9 cellular contexts compared by ENCODE assay signal in genomic region chr10:28734940-28735759, GRCh38. TPM values are rescaled to one million over a fixed set of nuclear protein-coding genes. Genes with fewer than 3 reads are reported as not detected.
A peak's percentile ranks its signal among the peaks of the same experiment; 100 is the strongest.
DNase-seq lines count a peak whose midpoint lies in the region; ATAC-seq and TF ChIP-seq lines count a peak whose summit lies in the region.
"Had no signal": no experiment of that assay in that cellular context is flagged by ENCODE, and none has a peak within 500 bp of the region (broad histone marks: within the 10 kb centered on the region; RNA-seq: fewer than 3 reads in every experiment).

No MANE protein-coding gene starts in this region.

- intact Hi-C loops in ovary (cut with DNase I): no loop called here

- TF ChIP-seq EP300 in ovary (IDR thresholded peaks at IDR 0.05): no peak

- no peak overlapping the region for H3K4me3 Mint-ChIP-seq in effector memory CD8-positive, alpha-beta T cell

- peaks cover 0 to 1% of the 10 kb centered on the region in 2 donors for H3K9me3 Mint-ChIP-seq in effector memory CD8-positive, alpha-beta T cell

- peaks cover 2 to 6% of the 10 kb centered on the region in 2 donors for H3K4me1 Mint-ChIP-seq in effector memory CD8-positive, alpha-beta T cell (ENCODE audit: low read depth in 2 of 2)

- ATAC-seq in effector memory CD8-positive, alpha-beta T cell (replicated peaks): no peak

- DNase-seq in GM03348 (ENCODE audit: low spot score): peak; percentile 61
- DNase-seq in RKO (ENCODE audit: low spot score): peak; percentile 73
- peak in 3 of 5 donors; percentile 43 to 59 (median 47) for DNase-seq in ovary
- DNase-seq in NCI-H526 treated with DMSO at 0.1 percent for 48 hours (lab: John Stamatoyannopoulos, UW): no peak
- DNase-seq in stimulated activated CD4-positive, alpha-beta T cell treated with anti-CD3 and anti-CD28 coated beads, Interleukin-4, amount 100 ng/mL, for 1 hour: no peak
- no peak for DNase-seq in effector memory CD8-positive, alpha-beta T cell
- no peak for DNase-seq in activated effector memory CD4-positive, alpha-beta T cell treated with anti-CD3 and anti-CD28 coated beads, Interleukin-2, amount 50 U/mL, for 16 hours
- DNase-seq: stimulated activated CD4-positive, alpha-beta T cell treated with anti-CD3 and anti-CD28 coated beads, Interleukin-15, amount 100 ng/mL, for 24 hours had no signal

- H3K27ac Mint-ChIP-seq in effector memory CD8-positive, alpha-beta T cell: no peak overlapping the region

- peaks cover 31 to 51% of the 10 kb centered on the region in 2 donors for H3K27me3 Mint-ChIP-seq in effector memory CD8-positive, alpha-beta T cell

- no peak for TF ChIP-seq POLR2A in ovary (IDR thresholded peaks at IDR 0.05)

- H3K36me3 ChIP-seq in esophagus (ENCODE audit: control insufficient read depth in 2 of 2, insufficient read depth in 2 of 2, low read length in 1 of 2) (no peaks in the 10 kb centered on the region), ovary (no peaks in the 10 kb centered on the region)

- peak overlapping the region; percentile 1 to 24 for H3K27ac ChIP-seq in esophagus (ENCODE audit: low read depth in 2 of 2, low read length in 1 of 2)
- peak overlapping the region in 1 of 2 donors; percentile 46 for H3K27ac ChIP-seq in ovary

- no peaks in the 10 kb centered on the region for H3K36me3 Mint-ChIP-seq in effector memory CD8-positive, alpha-beta T cell (ENCODE audit: insufficient read depth)

- WGBS in esophagus, 2 donors: 38 to 42% methylated on average over 4 of the region's 4 CpGs
- WGBS in ovary, 3 donors: 42 to 56% (median 47%) methylated on average over 4 of the region's 4 CpGs

- H3K9me3 ChIP-seq in esophagus (ENCODE audit: control insufficient read depth in 2 of 2, insufficient read depth in 1 of 2, low read depth in 1 of 2, low read length in 1 of 2) (no peaks in the 10 kb centered on the region), ovary (no peaks in the 10 kb centered on the region)

- H3K4me3 ChIP-seq in esophagus (ENCODE audit: low read depth in 1 of 2, low read length in 2 of 2) (no peak overlapping the region), ovary (no peak overlapping the region)

- no peak for TF ChIP-seq CTCF in ovary (IDR thresholded peaks at IDR 0.05)

- H3K27me3 ChIP-seq in esophagus (ENCODE audit: control insufficient read depth in 1 of 2, insufficient read depth in 2 of 2, low read length in 2 of 2) (no peaks in the 10 kb centered on the region), ovary (no peaks in the 10 kb centered on the region)

- H3K4me1 ChIP-seq in esophagus (ENCODE audit: control insufficient read depth in 2 of 2, insufficient read depth in 2 of 2, low read length in 1 of 2) (no peaks in the 10 kb centered on the region), ovary (ENCODE audit: insufficient read depth) (no peaks in the 10 kb centered on the region)

RNA-seq across cellular contexts. Expression of gene BAMBI, which starts 57.8 kb away (rescaled TPM):
- polyA plus RNA-seq in esophagus (1 to 10 TPM in 1 of 2 donors, under 1 TPM in 1; 0.59 to 6.7 TPM), ovary (10 to 100 TPM; 62.3 to 81.9 TPM)
- total RNA-seq in ovary: 100 to 1,000 TPM in 1 of 7 donors, 10 to 100 TPM in 6; 28.6 to 138 (median 46.0) TPM

Comparison
In these comparisons a context has a peak if more than half of its experiments do, and no peak if none do; other contexts are left out.
1. DNase-seq: peak in GM03348 (single experiment), RKO (single experiment) and ovary (3 of 5); none in NCI-H526 treated with DMSO at 0.1 percent for 48 hours (single experiment), stimulated activated CD4-positive, alpha-beta T cell treated with anti-CD3 and anti-CD28 coated beads, Interleukin-4, amount 100 ng/mL, for 1 hour (single experiment), effector memory CD8-positive, alpha-beta T cell (0 of 3) and activated effector memory CD4-positive, alpha-beta T cell treated with anti-CD3 and anti-CD28 coated beads, Interleukin-2, amount 50 U/mL, for 16 hours (single experiment).
2. RNA of gene BAMBI, which starts 57.8 kb away (polyA plus RNA-seq): 62.3 to 81.9 TPM in ovary; 0.59 to 6.7 TPM in esophagus; every median in the first group is over 4 times any median in the second.